ENCODE assay signal across 8 cellular contexts in the genomic region with DNA sequence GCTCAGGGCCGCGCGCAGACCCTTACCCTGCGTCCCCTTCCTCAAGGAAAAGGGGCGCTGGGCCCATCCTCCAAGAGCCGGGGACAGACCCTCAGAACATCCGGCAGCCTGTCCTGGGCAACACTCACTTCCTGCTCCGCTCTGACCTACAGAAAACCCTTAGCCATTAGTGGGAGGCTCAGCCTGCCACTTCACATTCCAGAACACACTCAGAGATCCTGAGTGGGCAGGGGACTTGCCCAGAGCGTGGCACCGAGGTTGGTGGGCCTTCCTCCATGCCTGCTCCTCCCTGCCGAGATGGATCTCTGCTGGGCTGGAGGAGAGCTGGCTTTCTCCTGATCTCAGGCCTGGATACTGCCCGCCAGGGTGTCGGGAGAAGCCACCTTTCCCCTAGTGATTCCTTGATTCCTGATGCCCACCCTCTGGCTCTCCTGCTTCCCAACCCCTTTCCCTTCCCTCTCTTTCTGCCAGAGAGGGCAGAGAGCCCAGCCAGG. TPM values are rescaled to one million over a fixed set of nuclear protein-coding genes. Genes with fewer than 3 reads are reported as not detected.
DNase-seq lines count a peak whose midpoint lies in the region; ATAC-seq and TF ChIP-seq lines count a peak whose summit lies in the region.

No MANE protein-coding gene starts in this region.

- no peaks in the 10 kb centered on the region for H3K9me3 Mint-ChIP-seq in activated naive CD4-positive, alpha-beta T cell treated with anti-CD3 and anti-CD28 coated beads, Interleukin-2, amount 10 ng/mL, durations not matched to agents 7 days and 5 days
- H3K9me3 Mint-ChIP-seq in brain (peaks cover 0 to 2% (median 0%) of the 10 kb centered on the region in 5 experiments), memory B cell (no peaks in the 10 kb centered on the region)

- peak overlapping the region; percentile 83 for H3K27ac Mint-ChIP-seq in activated naive CD4-positive, alpha-beta T cell treated with anti-CD3 and anti-CD28 coated beads, Interleukin-2, amount 10 ng/mL, durations not matched to agents 7 days and 5 days
- H3K27ac Mint-ChIP-seq in brain (peak overlapping the region in 3 of 5 experiments; percentile 27 to 75 (median 28)), memory B cell (peak overlapping the region; percentile 69)

- TF ChIP-seq CTCF in brain (conservative IDR thresholded peaks at IDR 0.05): no peak

- CTCF ChIA-PET in activated naive CD4-positive, alpha-beta T cell treated with anti-CD3 and anti-CD28 coated beads, Interleukin-2, amount 10 ng/mL, durations not matched to agents 7 days and 5 days (lab: Charles Lee): interaction anchor here (1.7 kb wide), 1 partner anchor 70 kb away, joined by 4 read pairs; no protein-coding TSS in a partner anchor

- DNase-seq in activated naive CD4-positive, alpha-beta T cell treated with anti-CD3 and anti-CD28 coated beads, Interleukin-2, amount 10 ng/mL, durations not matched to agents 7 days and 5 days: no peak
- DNase-seq in activated naive CD4-positive, alpha-beta T cell treated with anti-CD3 and anti-CD28 coated beads, Interleukin-2, amount 50 U/mL, for 16 hours: no peak
- DNase-seq in memory B cell (ENCODE audit: low spot score in 2 of 2): no peak
- peak; percentile 48 for DNase-seq in ureter (ENCODE audit: low spot score)
- no peak for DNase-seq in NOMO-1 treated with DMSO at 0.1 percent for 48 hours (lab: John Stamatoyannopoulos, UW; ENCODE audit: unreplicated experiment)
- DNase-seq in medulla oblongata (ENCODE audit: extremely low spot score): no peak

- H3K27me3 Mint-ChIP-seq in activated naive CD4-positive, alpha-beta T cell treated with anti-CD3 and anti-CD28 coated beads, Interleukin-2, amount 10 ng/mL, durations not matched to agents 7 days and 5 days: peaks cover 38% of the 10 kb centered on the region
- H3K27me3 Mint-ChIP-seq in brain (peaks cover 17% of the 10 kb centered on the region), memory B cell (no peaks in the 10 kb centered on the region)

- no peaks in the 10 kb centered on the region for H3K36me3 Mint-ChIP-seq in activated naive CD4-positive, alpha-beta T cell treated with anti-CD3 and anti-CD28 coated beads, Interleukin-2, amount 10 ng/mL, durations not matched to agents 7 days and 5 days
- no peaks in the 10 kb centered on the region for H3K36me3 Mint-ChIP-seq in brain
- no peaks in the 10 kb centered on the region for H3K36me3 Mint-ChIP-seq in memory B cell

- ATAC-seq in memory B cell (ENCODE audit: low read depth) (no peak), GM18517 (IDR thresholded peaks at IDR 0.05; ENCODE audit: unreplicated experiment) (no peak)

- H3K4me3 Mint-ChIP-seq in activated naive CD4-positive, alpha-beta T cell treated with anti-CD3 and anti-CD28 coated beads, Interleukin-2, amount 10 ng/mL, durations not matched to agents 7 days and 5 days: peak overlapping the region; percentile 75
- H3K4me3 Mint-ChIP-seq in brain (peak overlapping the region; percentile 68 to 83 (median 78)), memory B cell (peak overlapping the region; percentile 84)

- H3K4me1 Mint-ChIP-seq in activated naive CD4-positive, alpha-beta T cell treated with anti-CD3 and anti-CD28 coated beads, Interleukin-2, amount 10 ng/mL, durations not matched to agents 7 days and 5 days: peaks cover 34% of the 10 kb centered on the region
- peaks cover 51% of the 10 kb centered on the region for H3K4me1 Mint-ChIP-seq in brain
- H3K4me1 Mint-ChIP-seq in memory B cell: peaks cover 27% of the 10 kb centered on the region

RNA-seq across cellular contexts. Expression of a gene that starts 1.5 kb away (rescaled TPM):
- polyA plus RNA-seq in brain (ENCODE audit: insufficient read depth, low read depth, low replicate concordance): 2.6 TPM
- total RNA-seq in ureter: 16.3 TPM

RNA-seq across cellular contexts. Expression of a gene that starts 5.6 kb away (rescaled TPM):
- 9.7 TPM for polyA plus RNA-seq in brain (ENCODE audit: insufficient read depth, low read depth, low replicate concordance)
- 22.5 TPM for total RNA-seq in ureter

RNA-seq across cellular contexts. Expression of a gene that starts 15.4 kb away (rescaled TPM):
- 22.1 TPM for polyA plus RNA-seq in brain (ENCODE audit: insufficient read depth, low read depth, low replicate concordance)
- 30.9 TPM for total RNA-seq in ureter

RNA-seq across cellular contexts. Expression of a gene that starts 40.6 kb away (rescaled TPM):
- polyA plus RNA-seq in brain (ENCODE audit: insufficient read depth, low read depth, low replicate concordance): 418 TPM
- total RNA-seq in ureter: 396 TPM

Comparison
In these comparisons a context has a peak if more than half of its experiments do, and no peak if none do; other contexts are left out.
1. H3K27ac Mint-ChIP-seq: peak in every context shown above with its lines; median percentile 83 in activated naive CD4-positive, alpha-beta T cell treated with anti-CD3 and anti-CD28 coated beads, Interleukin-2, amount 10 ng/mL, durations not matched to agents 7 days and 5 days; 69 in memory B cell; 28 in brain.